Comparison of ENCODE assay signal across 8 cellular contexts in genomic region chr4:3201718-3202702, GRCh38. TPM values are rescaled to one million over a fixed set of nuclear protein-coding genes. Genes with fewer than 3 reads are reported as not detected.
DNase-seq lines count a peak whose midpoint lies in the region; ATAC-seq and TF ChIP-seq lines count a peak whose summit lies in the region.

No MANE protein-coding gene starts in this region.

- peak overlapping the region; percentile 94 for H3K27ac Mint-ChIP-seq in activated T-helper 1 cell treated with anti-CD3 and anti-CD28 coated beads, Interleukin-12 subunit alpha, Interleukin-12 subunit beta, Interleukin-2, Interleukin-4 antibody, amounts not matched to agents 30 ng/mL and 10 ng/mL and 1 ng/mL, durations not matched to agents 14 hours and 24 hours and 36 hours
- H3K27ac Mint-ChIP-seq in stimulated activated memory B cell treated with anti-CD40 and anti-IgM and Interleukin-4, amounts not matched to agents 10 μg/mL and 1 μg/mL and 100 μg/mL, for 72 hours, result peak overlapping the region; percentile 50

- H3K4me3 Mint-ChIP-seq in activated T-helper 1 cell treated with anti-CD3 and anti-CD28 coated beads, Interleukin-12 subunit alpha, Interleukin-12 subunit beta, Interleukin-2, Interleukin-4 antibody, amounts not matched to agents 30 ng/mL and 10 ng/mL and 1 ng/mL, durations not matched to agents 14 hours and 24 hours and 36 hours, result peak overlapping the region; percentile 70
- no peak overlapping the region for H3K4me3 Mint-ChIP-seq in stimulated activated memory B cell treated with anti-CD40 and anti-IgM and Interleukin-4, amounts not matched to agents 10 μg/mL and 1 μg/mL and 100 μg/mL, for 72 hours

- intact Hi-C loops in activated T-helper 1 cell treated with anti-CD3 and anti-CD28 coated beads, Interleukin-12 subunit alpha, Interleukin-12 subunit beta, Interleukin-2, Interleukin-4 antibody, amounts not matched to agents 30 ng/mL and 10 ng/mL and 1 ng/mL, durations not matched to agents 14 hours and 24 hours and 36 hours (cut with micrococcal nuclease), result loop anchor here (1.0 to 10.0 kb wide), 5 partner anchors 90 to 455 kb away; partner anchors contain the start of genes GRK4 and NOP14
- intact Hi-C loops in lower lobe of right lung (cut with DNase I), result no loop called here

- H3K27me3 Mint-ChIP-seq in activated T-helper 1 cell treated with anti-CD3 and anti-CD28 coated beads, Interleukin-12 subunit alpha, Interleukin-12 subunit beta, Interleukin-2, Interleukin-4 antibody, amounts not matched to agents 30 ng/mL and 10 ng/mL and 1 ng/mL, durations not matched to agents 14 hours and 24 hours and 36 hours (ENCODE audit: insufficient read depth), result no peaks in the 10 kb centered on the region
- H3K27me3 Mint-ChIP-seq in stimulated activated memory B cell treated with anti-CD40 and anti-IgM and Interleukin-4, amounts not matched to agents 10 μg/mL and 1 μg/mL and 100 μg/mL, for 72 hours, result no peaks in the 10 kb centered on the region

- ATAC-seq in GM21390 (IDR thresholded peaks at IDR 0.05; ENCODE audit: unreplicated experiment) (peak; percentile 69), lower lobe of right lung (peak; percentile 65 to 67)
- ATAC-seq in stimulated activated memory B cell treated with anti-CD40 and anti-IgM and Interleukin-4, amounts not matched to agents 10 μg/mL and 1 μg/mL and 100 μg/mL, for 72 hours, result peak; percentile 80

- no peak overlapping the region for H3K4me3 ChIP-seq in lower lobe of right lung

- peak overlapping the region; percentile 63 for H3K27ac ChIP-seq in lower lobe of right lung

- TF ChIP-seq CTCF in lower lobe of right lung (IDR thresholded peaks at IDR 0.05), result no peak

- H3K9me3 Mint-ChIP-seq in activated T-helper 1 cell treated with anti-CD3 and anti-CD28 coated beads, Interleukin-12 subunit alpha, Interleukin-12 subunit beta, Interleukin-2, Interleukin-4 antibody, amounts not matched to agents 30 ng/mL and 10 ng/mL and 1 ng/mL, durations not matched to agents 14 hours and 24 hours and 36 hours, result no peaks in the 10 kb centered on the region
- no peaks in the 10 kb centered on the region for H3K9me3 Mint-ChIP-seq in stimulated activated memory B cell treated with anti-CD40 and anti-IgM and Interleukin-4, amounts not matched to agents 10 μg/mL and 1 μg/mL and 100 μg/mL, for 72 hours

- H3K4me1 ChIP-seq in lower lobe of right lung, result peaks cover 40% of the 10 kb centered on the region

- H3K27me3 ChIP-seq in lower lobe of right lung (ENCODE audit: low read depth), result no peaks in the 10 kb centered on the region

- peaks cover 20% of the 10 kb centered on the region for H3K36me3 Mint-ChIP-seq in activated T-helper 1 cell treated with anti-CD3 and anti-CD28 coated beads, Interleukin-12 subunit alpha, Interleukin-12 subunit beta, Interleukin-2, Interleukin-4 antibody, amounts not matched to agents 30 ng/mL and 10 ng/mL and 1 ng/mL, durations not matched to agents 14 hours and 24 hours and 36 hours (ENCODE audit: low read depth)
- peaks cover 38% of the 10 kb centered on the region for H3K36me3 Mint-ChIP-seq in stimulated activated memory B cell treated with anti-CD40 and anti-IgM and Interleukin-4, amounts not matched to agents 10 μg/mL and 1 μg/mL and 100 μg/mL, for 72 hours

- peaks cover 31% of the 10 kb centered on the region for H3K4me1 Mint-ChIP-seq in activated T-helper 1 cell treated with anti-CD3 and anti-CD28 coated beads, Interleukin-12 subunit alpha, Interleukin-12 subunit beta, Interleukin-2, Interleukin-4 antibody, amounts not matched to agents 30 ng/mL and 10 ng/mL and 1 ng/mL, durations not matched to agents 14 hours and 24 hours and 36 hours (ENCODE audit: low read depth)
- peaks cover 34% of the 10 kb centered on the region for H3K4me1 Mint-ChIP-seq in stimulated activated memory B cell treated with anti-CD40 and anti-IgM and Interleukin-4, amounts not matched to agents 10 μg/mL and 1 μg/mL and 100 μg/mL, for 72 hours

- no peaks in the 10 kb centered on the region for H3K9me3 ChIP-seq in lower lobe of right lung

- peaks cover 66% of the 10 kb centered on the region for H3K36me3 ChIP-seq in lower lobe of right lung

- DNase-seq in A172 (ENCODE audit: low spot score) (peak; percentile 65), NOMO-1 treated with DMSO at 0.1 percent for 48 hours (lab: John Stamatoyannopoulos, UW; ENCODE audit: unreplicated experiment) (peak; percentile 89), lower lobe of right lung (no peak), T1000 (lab: John Stamatoyannopoulos, UW) (no peak), AG20443 (ENCODE audit: low spot score) (no peak)
- peak; percentile 74 for DNase-seq in activated T-helper 1 cell treated with anti-CD3 and anti-CD28 coated beads, Interleukin-12 subunit alpha, Interleukin-12 subunit beta, Interleukin-2, Interleukin-4 antibody, amounts not matched to agents 30 ng/mL and 10 ng/mL and 1 ng/mL, durations not matched to agents 14 hours and 24 hours and 36 hours (ENCODE audit: low spot score)

RNA-seq across cellular contexts. Expression of gene MSANTD1, which starts 46.9 kb away (rescaled TPM):
- total RNA-seq in A172 (2014; rRNA removed; shearing (Covaris generic)), result 0.55 TPM in 1 of 2 replicates, not detected in the other
- 0.73 and 1.2 TPM in 2 replicates for total RNA-seq in activated T-helper 1 cell treated with anti-CD3 and anti-CD28 coated beads, Interleukin-12 subunit alpha, Interleukin-12 subunit beta, Interleukin-2, Interleukin-4 antibody, amounts not matched to agents 30 ng/mL and 10 ng/mL and 1 ng/mL, durations not matched to agents 14 hours and 24 hours and 36 hours
- total RNA-seq in lower lobe of right lung, result 1.9 TPM

Comparison
In these comparisons a context has a peak if more than half of its experiments do, and no peak if none do; other contexts are left out.
1. DNase-seq: peak in A172 (single experiment), NOMO-1 treated with DMSO at 0.1 percent for 48 hours (single experiment) and activated T-helper 1 cell treated with anti-CD3 and anti-CD28 coated beads, Interleukin-12 subunit alpha, Interleukin-12 subunit beta, Interleukin-2, Interleukin-4 antibody, amounts not matched to agents 30 ng/mL and 10 ng/mL and 1 ng/mL, durations not matched to agents 14 hours and 24 hours and 36 hours (single experiment); none in lower lobe of right lung (single experiment), T1000 (single experiment) and AG20443 (single experiment).
2. Peak in every context shown above with its lines, with median percentiles within 50 percentile points of each other: ATAC-seq.